8 cellular contexts compared by ENCODE assay signal in the genomic region with DNA sequence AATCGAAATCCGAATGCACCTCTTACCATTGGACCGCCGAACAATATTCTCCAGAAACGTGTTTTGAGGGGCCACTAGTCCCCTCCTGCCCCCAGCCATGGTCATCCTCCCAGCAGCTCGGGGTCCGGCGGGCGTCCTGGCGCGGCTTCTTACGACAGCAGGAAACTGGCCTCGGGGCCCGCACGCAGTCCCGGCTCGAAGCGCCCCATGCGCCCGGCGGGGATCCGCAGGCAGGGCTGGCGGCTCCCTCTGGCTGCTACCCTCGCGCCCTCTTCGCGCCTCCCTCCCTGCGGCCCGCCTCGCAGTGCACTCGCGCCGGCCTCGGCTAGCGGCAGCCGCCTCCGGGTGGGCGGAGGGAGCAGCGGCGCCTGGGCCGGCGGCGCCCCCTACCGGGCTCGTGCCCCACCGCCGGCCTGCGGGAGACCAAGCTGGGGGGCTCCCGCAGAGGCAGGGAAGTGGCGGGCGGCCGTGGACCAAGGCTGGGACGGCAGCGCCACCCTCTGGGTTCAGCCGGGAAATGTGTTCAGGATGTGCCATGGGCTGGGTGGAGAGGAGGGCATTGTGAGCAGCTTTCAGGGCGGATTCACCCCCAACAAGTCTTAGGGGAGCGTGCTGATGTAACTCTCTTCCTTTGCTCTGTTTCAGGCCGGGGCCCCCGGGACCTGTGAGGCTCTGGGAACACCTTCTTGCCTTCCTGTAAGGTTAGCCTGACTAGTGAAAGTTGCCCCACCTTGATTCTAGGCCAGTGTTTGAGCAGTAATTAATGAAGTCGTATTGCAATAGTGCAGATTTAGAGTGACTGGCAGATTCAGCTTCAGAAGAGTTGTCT. TPM values are rescaled to one million over a fixed set of nuclear protein-coding genes. Genes with fewer than 3 reads are reported as not detected.
A peak's percentile ranks its signal among the peaks of the same experiment; 100 is the strongest.
DNase-seq lines count a peak whose midpoint lies in the region; ATAC-seq and TF ChIP-seq lines count a peak whose summit lies in the region.

Gene KCNH1, minus strand, starts transcription at position 308 of the 829 bp plus-strand sequence. Its CDS starts 203 bp downstream, at position 105.

- peak; percentile 100 for TF ChIP-seq CTCF in endothelial cell (IDR thresholded peaks at IDR 0.05; ENCODE audit: unreplicated experiment)

- H3K9me3 Mint-ChIP-seq in CD8-positive, alpha-beta memory T cell, result no peaks in the 10 kb centered on the region
- no peaks in the 10 kb centered on the region for H3K9me3 Mint-ChIP-seq in endothelial cell (ENCODE audit: unreplicated experiment)

- no peak within 1 kb of the TSS for H3K27ac Mint-ChIP-seq in CD8-positive, alpha-beta memory T cell
- H3K27ac Mint-ChIP-seq in endothelial cell (ENCODE audit: unreplicated experiment), result no peak within 1 kb of the TSS

- peak within 1 kb of the TSS; percentile 20 to 89 (median 73) for H3K4me3 Mint-ChIP-seq in CD8-positive, alpha-beta memory T cell
- peak within 1 kb of the TSS; percentile 73 for H3K4me3 Mint-ChIP-seq in endothelial cell (ENCODE audit: unreplicated experiment)

- H3K4me1 Mint-ChIP-seq in CD8-positive, alpha-beta memory T cell, result peaks cover 5 to 13% (median 11%) of the 10 kb centered on the region in 3 donors
- H3K4me1 Mint-ChIP-seq in endothelial cell (ENCODE audit: unreplicated experiment), result no peaks in the 10 kb centered on the region

- peaks cover 6% of the 10 kb centered on the region for H3K4me1 ChIP-seq in CD8-positive, alpha-beta memory T cell (ENCODE audit: insufficient read depth, low read length)

- no peaks in the 10 kb centered on the region for H3K36me3 ChIP-seq in CD8-positive, alpha-beta memory T cell (ENCODE audit: insufficient read depth, low read length)

- H3K27ac ChIP-seq in CD8-positive, alpha-beta memory T cell (ENCODE audit: low read depth, low read length), result no peak within 1 kb of the TSS

- H3K27me3 Mint-ChIP-seq in CD8-positive, alpha-beta memory T cell, result peaks cover 30 to 63% of the 10 kb centered on the region in 2 donors
- H3K27me3 Mint-ChIP-seq in endothelial cell (ENCODE audit: unreplicated experiment), result peaks cover 3% of the 10 kb centered on the region

- H3K9me3 ChIP-seq in CD8-positive, alpha-beta memory T cell (ENCODE audit: low read length), result no peaks in the 10 kb centered on the region

- CTCF ChIA-PET in CD8-positive, alpha-beta memory T cell (lab: Charles Lee), result interaction anchor here (0.7 to 3.1 kb wide), 15 partner anchors 11 to 731 kb away, joined by 3 to 19 read pairs (median 4); no protein-coding TSS in a partner anchor

- H3K36me3 Mint-ChIP-seq in CD8-positive, alpha-beta memory T cell, result no peaks in the 10 kb centered on the region
- H3K36me3 Mint-ChIP-seq in endothelial cell (ENCODE audit: low read depth, unreplicated experiment), result no peaks in the 10 kb centered on the region

- H3K27me3 ChIP-seq in CD8-positive, alpha-beta memory T cell (ENCODE audit: insufficient read depth, low read length, poor library complexity, severe bottlenecking), result peaks cover 10% of the 10 kb centered on the region

- POLR2A ChIA-PET in CD8-positive, alpha-beta memory T cell (lab: Charles Lee), result interaction anchor here (1.5 kb wide), 1 partner anchor 124 kb away, joined by 5 read pairs; no protein-coding TSS in a partner anchor

- H3K4me3 ChIP-seq in CD8-positive, alpha-beta memory T cell (ENCODE audit: low read length), result peak within 1 kb of the TSS; percentile 30

- ATAC-seq in GM19463 (IDR thresholded peaks at IDR 0.05; ENCODE audit: unreplicated experiment) (peak; percentile 82), HG03575 (IDR thresholded peaks at IDR 0.05; ENCODE audit: extremely low read depth, insufficient number of reproducible peaks, low FRiP score, unreplicated experiment) (peak; percentile 74)

- DNase-seq in CD8-positive, alpha-beta memory T cell, result peak; percentile 56 to 83 (median 75)
- DNase-seq in NCI-H82 treated with DMSO at 0.1 percent for 48 hours (lab: John Stamatoyannopoulos, UW; ENCODE audit: unreplicated experiment), result peak; percentile 87
- peak; percentile 81 for DNase-seq in activated CD8-positive, alpha-beta memory T cell treated with anti-CD3 and anti-CD28 coated beads, Interleukin-2, amount 50 U/mL, for 4 hours
- peak; percentile 97 for DNase-seq in endothelial cell (ENCODE audit: low spot score)
- DNase-seq in mucosa of gallbladder (ENCODE audit: low spot score), result peak; percentile 70
- DNase-seq in stimulated activated CD8-positive, alpha-beta memory T cell treated with anti-CD3 and anti-CD28 coated beads, Interleukin-4, amount 100 ng/mL, for 1 hour (ENCODE audit: low read depth in 2 of 2, low spot score in 1 of 2), result peak; percentile 45 to 59

RNA-seq across cellular contexts. Expression of gene KCNH1, which starts in this region (rescaled TPM):
- not detected for total RNA-seq in CD8-positive, alpha-beta memory T cell
- polyA plus RNA-seq in CD8-positive, alpha-beta memory T cell, result not detected
- total RNA-seq in endothelial cell (ENCODE audit: unreplicated experiment) (0.10 TPM), mucosa of gallbladder (1.4 TPM)

Comparison
In these comparisons a context has a peak if more than half of its experiments do, and no peak if none do; other contexts are left out.
1. Peak in DNase-seq and H3K4me3 ChIP-seq in CD8-positive, alpha-beta memory T cell; RNA of the gene not detected or under 1 TPM.
2. Peak in DNase-seq in endothelial cell; RNA of the gene not detected or under 1 TPM.